In genomic region chr13:23711355-23711754, GRCh38 we compare ENCODE assay signal across 20 cellular contexts.
DNase-seq lines count a peak whose midpoint lies in the region; ATAC-seq, FAIRE-seq and TF ChIP-seq lines count a peak whose summit lies in the region.
"Had no signal": no experiment of that assay in that cellular context is flagged by ENCODE, and none has a peak within 500 bp of the region (broad histone marks: within the 10 kb centered on the region; RNA-seq: fewer than 3 reads in every experiment).

No MANE protein-coding gene starts in this region.

- peaks cover 21 to 26% of the 10 kb centered on the region in 2 donors for H3K27me3 Mint-ChIP-seq in stimulated activated naive B cell treated with anti-CD40 and anti-IgM and Interleukin-4, amounts not matched to agents 10 μg/mL and 1 μg/mL and 100 μg/mL, for 72 hours
- H3K27me3 Mint-ChIP-seq in activated T-cell treated with anti-CD3 and anti-CD28 coated beads, Interleukin-2, amount 50 U/mL, for 72 hours (ENCODE audit: low read depth): peaks cover 16% of the 10 kb centered on the region
- H3K27me3 Mint-ChIP-seq: CD4-positive, alpha-beta T cell had no signal

- POLR2A ChIA-PET in IMR-90 (lab: Charles Lee; ENCODE audit: unreplicated experiment): no interaction called here

- no peak overlapping the region for H3K23ac ChIP-seq in IMR-90 (ENCODE audit: low read depth, low read length)

- no peak for TF ChIP-seq RAD21 in IMR-90 (IDR thresholded peaks at IDR 0.05; ENCODE audit: low read length)

- H3K36me3 ChIP-seq in GM06990 (ENCODE audit: control insufficient read depth, insufficient read depth, low read length) (no peaks in the 10 kb centered on the region), IMR-90 (ENCODE audit: control insufficient read depth, insufficient read depth, low read length) (no peaks in the 10 kb centered on the region)
- H3K36me3 ChIP-seq: BLaER1 treated with 17β-estradiol and CSF1 and Interleukin-3, amounts not matched to agents 10 nM and 100 nM had no signal

- no peak overlapping the region; the same call in 1 of the 2 replicates for H3K27ac ChIP-seq in IMR-90 (ENCODE audit: insufficient read depth, low read length)
- H3K27ac ChIP-seq: 22Rv1; A549; BLaER1 treated with 17β-estradiol and CSF1 and Interleukin-3, amounts not matched to agents 10 nM and 100 nM; C4-2B had no signal

- no peak overlapping the region for H3K4me3 Mint-ChIP-seq in stimulated activated naive B cell treated with anti-CD40 and anti-IgM and Interleukin-4, amounts not matched to agents 10 μg/mL and 1 μg/mL and 100 μg/mL, for 72 hours
- no peak overlapping the region for H3K4me3 Mint-ChIP-seq in activated T-cell treated with anti-CD3 and anti-CD28 coated beads, Interleukin-2, amount 50 U/mL, for 72 hours
- H3K4me3 Mint-ChIP-seq: B cell; CD4-positive, alpha-beta T cell; CD8-positive, alpha-beta T cell had no signal

- ATAC-seq in IMR-90 (ENCODE audit: low read depth): no peak
- ATAC-seq in stimulated activated naive B cell treated with anti-CD40 and anti-IgM and Interleukin-4, amounts not matched to agents 10 μg/mL and 1 μg/mL and 100 μg/mL, for 72 hours (replicated peaks): peak; percentile 52 to 76
- ATAC-seq in activated T-cell treated with anti-CD3 and anti-CD28 coated beads, Interleukin-2, amount 50 U/mL, for 72 hours (replicated peaks in 1 of 2): no peak
- ATAC-seq: A549; CD8-positive, alpha-beta T cell had no signal

- H3K4me1 ChIP-seq in IMR-90 (ENCODE audit: control insufficient read depth, insufficient read depth, low read length): peaks cover 3% of the 10 kb centered on the region; the same call in 1 of the 2 replicates
- H3K4me1 ChIP-seq: A549, Caco-2 had no signal

- no peak overlapping the region; a peak in 1 of 4 replicates for H4K8ac ChIP-seq in IMR-90 (ENCODE audit: low read depth in 2 of 2, low read length in 2 of 2)

- no peak overlapping the region for H3K56ac ChIP-seq in IMR-90 (ENCODE audit: extremely low read depth, insufficient read depth, low read length)

- H3K79me1 ChIP-seq in IMR-90 (ENCODE audit: low read depth in 1 of 2, low read length in 2 of 2): no peaks in the 10 kb centered on the region; a peak in 1 of 4 replicates

- H2BK5ac ChIP-seq in IMR-90 (ENCODE audit: low read depth, low read length, poor library complexity, severe bottlenecking): no peak overlapping the region

- no peak overlapping the region for H2BK15ac ChIP-seq in IMR-90 (ENCODE audit: low read depth, low read length)

- H3K9me1 ChIP-seq in IMR-90 (ENCODE audit: insufficient read depth, low read length): peaks cover 7% of the 10 kb centered on the region; the same call in 1 of the 2 replicates

- no peak overlapping the region; the same call in 1 of the 2 replicates for H4K5ac ChIP-seq in IMR-90 (ENCODE audit: low read depth, low read length)

- no peak overlapping the region for H3K14ac ChIP-seq in IMR-90 (replicated peaks; ENCODE audit: low read depth, low read length)

- peaks cover 6 to 10% of the 10 kb centered on the region in 2 donors for H3K36me3 Mint-ChIP-seq in stimulated activated naive B cell treated with anti-CD40 and anti-IgM and Interleukin-4, amounts not matched to agents 10 μg/mL and 1 μg/mL and 100 μg/mL, for 72 hours
- H3K36me3 Mint-ChIP-seq in activated T-cell treated with anti-CD3 and anti-CD28 coated beads, Interleukin-2, amount 50 U/mL, for 72 hours (ENCODE audit: insufficient read depth in 2 of 2): peaks cover 8% of the 10 kb centered on the region in 2 donors
- H3K36me3 Mint-ChIP-seq: CD8-positive, alpha-beta T cell had no signal

- CTCF ChIA-PET in IMR-90 (lab: Yijun Ruan, JAX): no interaction called here

- no TSS peak for BruUV-seq in IMR-90 (replicated peaks; lab: Mats Ljungman, UMichigan)

- H2BK20ac ChIP-seq in IMR-90 (ENCODE audit: low read depth, low read length): no peak overlapping the region

- peaks cover 3% of the 10 kb centered on the region; the same call in 1 of the 2 replicates for H3K9me3 ChIP-seq in IMR-90 (ENCODE audit: control insufficient read depth, insufficient read depth, low read length)
- H3K9me3 ChIP-seq: A549, Caco-2 had no signal

- no peak for TF ChIP-seq POLR2A in IMR-90 (IDR thresholded peaks at IDR 0.05; ENCODE audit: low read depth, low read length)
- TF ChIP-seq POLR2A in erythroblast (IDR thresholded peaks at IDR 0.05; ENCODE audit: low read length): no peak

- no peak overlapping the region for H3K9ac ChIP-seq in IMR-90 (ENCODE audit: low read depth, low read length)
- H3K9ac ChIP-seq: BLaER1 treated with 17β-estradiol and CSF1 and Interleukin-3, amounts not matched to agents 10 nM and 100 nM had no signal

- no CpG with 5 or more reads among the region's 3 CpGs for WGBS in IMR-90 (ENCODE audit: extremely low coverage in 2 of 2, insufficient read length in 1 of 2), 2 experiments

- H2AK5ac ChIP-seq in IMR-90 (ENCODE audit: low read depth, low read length): no peak overlapping the region

- intact Hi-C loops in IMR-90 (cut with micrococcal nuclease): no loop called here

- H3K27me3 ChIP-seq in GM06990 (replicated peaks; ENCODE audit: control insufficient read depth, insufficient read depth, low read length): no peaks in the 10 kb centered on the region
- no peaks in the 10 kb centered on the region for H3K27me3 ChIP-seq in IMR-90 (ENCODE audit: control insufficient read depth, insufficient read depth, low read length)
- H3K27me3 ChIP-seq: BLaER1 treated with 17β-estradiol and CSF1 and Interleukin-3, amounts not matched to agents 10 nM and 100 nM had no signal

- H3K4me1 Mint-ChIP-seq in stimulated activated naive B cell treated with anti-CD40 and anti-IgM and Interleukin-4, amounts not matched to agents 10 μg/mL and 1 μg/mL and 100 μg/mL, for 72 hours: peaks cover 0 to 4% of the 10 kb centered on the region in 2 donors
- H3K4me1 Mint-ChIP-seq in activated T-cell treated with anti-CD3 and anti-CD28 coated beads, Interleukin-2, amount 50 U/mL, for 72 hours (ENCODE audit: low read depth): peaks cover 1% of the 10 kb centered on the region

- dilution Hi-C loops in IMR-90 (cut with HindIII; ENCODE audit: low sequenced_read_pairs, unreplicated experiment): no loop called here

- H2AFZ ChIP-seq in IMR-90 (replicated peaks; ENCODE audit: low read length, poor library complexity): no peak overlapping the region

- TF ChIP-seq CTCF in GM06990 (IDR thresholded peaks at IDR 0.05; ENCODE audit: insufficient read depth, low read length, poor library complexity, severe bottlenecking): no peak
- TF ChIP-seq CTCF in IMR-90 (conservative IDR thresholded peaks at IDR 0.05; ENCODE audit: low read depth, low read length): no peak

- peak; percentile 71 for FAIRE-seq in GM19239 (lab: Jason Lieb, UNC)
- FAIRE-seq: A549, G401.6 had no signal

- no peak overlapping the region for H3K27ac Mint-ChIP-seq in stimulated activated naive B cell treated with anti-CD40 and anti-IgM and Interleukin-4, amounts not matched to agents 10 μg/mL and 1 μg/mL and 100 μg/mL, for 72 hours
- H3K27ac Mint-ChIP-seq in activated T-cell treated with anti-CD3 and anti-CD28 coated beads, Interleukin-2, amount 50 U/mL, for 72 hours: no peak overlapping the region
- H3K27ac Mint-ChIP-seq: CD4-positive, alpha-beta T cell; CD8-positive, alpha-beta T cell had no signal

- H2AK9ac ChIP-seq in IMR-90 (replicated peaks; ENCODE audit: low read depth, low read length, poor library complexity): no peak overlapping the region

- DNase-seq in GM06990 (ENCODE audit: extremely low read depth, insufficient read length) (peak; percentile 42), GM19239 (ENCODE audit: insufficient read length, low spot score) (no peak), IMR-90 (no peak), erythroblast (lab: John Stamatoyannopoulos, UW) (no peak), SIG-M5 treated with dmso at 0.1 percent for 504 hours (lab: John Stamatoyannopoulos, UW; ENCODE audit: unreplicated experiment) (no peak)
- DNase-seq in stimulated activated naive B cell treated with anti-CD40 and anti-IgM and Interleukin-4, amounts not matched to agents 10 μg/mL and 1 μg/mL and 100 μg/mL, for 72 hours: no peak
- DNase-seq in activated T-cell treated with anti-CD3 and anti-CD28 coated beads, Interleukin-2, amount 50 U/mL, for 72 hours: no peak
- DNase-seq: AML-193; Caco-2; Calu3; CD4-positive, alpha-beta T cell; CD8-positive, alpha-beta T cell; DMS79 treated with DMSO at 0.1 percent for 48 hours; GF-D8 had no signal

- H3K4ac ChIP-seq in IMR-90 (ENCODE audit: low read depth, low read length): no peak overlapping the region

- H3K18ac ChIP-seq in IMR-90 (ENCODE audit: low read depth, low read length): peak overlapping the region; percentile 46

- H2BK120ac ChIP-seq in IMR-90 (ENCODE audit: low read depth, low read length): no peak overlapping the region

- in situ Hi-C loops in IMR-90 (cut with MboI; ENCODE audit: low sequenced_read_pairs): no loop called here

- H3K4me3 ChIP-seq in GM06990 (replicated peaks; ENCODE audit: low read depth, low read length) (no peak overlapping the region), IMR-90 (ENCODE audit: insufficient read depth, low read depth, low read length) (no peak overlapping the region)
- H3K4me3 ChIP-seq: A549; BLaER1 treated with 17β-estradiol and CSF1 and Interleukin-3, amounts not matched to agents 10 nM and 100 nM had no signal

- no peaks in the 10 kb centered on the region for H4K20me1 ChIP-seq in IMR-90 (ENCODE audit: insufficient read depth, low read length)
- H4K20me1 ChIP-seq: BLaER1 treated with 17β-estradiol and CSF1 and Interleukin-3, amounts not matched to agents 10 nM and 100 nM had no signal

- H4K91ac ChIP-seq in IMR-90 (ENCODE audit: insufficient read depth, low read depth, low read length): no peak overlapping the region

- peaks cover 9 to 18% of the 10 kb centered on the region in 2 donors for H3K9me3 Mint-ChIP-seq in stimulated activated naive B cell treated with anti-CD40 and anti-IgM and Interleukin-4, amounts not matched to agents 10 μg/mL and 1 μg/mL and 100 μg/mL, for 72 hours
- peaks cover 0 to 4% of the 10 kb centered on the region in 2 donors for H3K9me3 Mint-ChIP-seq in activated T-cell treated with anti-CD3 and anti-CD28 coated beads, Interleukin-2, amount 50 U/mL, for 72 hours

- no peak overlapping the region for H3K4me2 ChIP-seq in IMR-90 (ENCODE audit: low read depth, low read length)
- H3K4me2 ChIP-seq: A549; BLaER1 treated with 17β-estradiol and CSF1 and Interleukin-3, amounts not matched to agents 10 nM and 100 nM had no signal

TF ChIP-seq in IMR-90, 13 proteins besides CTCF, POLR2A, EP300 and RAD21 (continues in another document):
- TF ChIP-seq MAFK (IDR thresholded peaks at IDR 0.05; ENCODE audit: low read depth, low read length): no peak
- TF ChIP-seq MAZ (IDR thresholded peaks at IDR 0.05; ENCODE audit: borderline replicate concordance, low read depth, low read length): no peak
- no peak for TF ChIP-seq SMC3 (IDR thresholded peaks at IDR 0.05; ENCODE audit: low read depth, low read length)
- no peak for TF ChIP-seq FOS (IDR thresholded peaks at IDR 0.05; ENCODE audit: low read depth, low read length)
- TF ChIP-seq BHLHE40 (IDR thresholded peaks at IDR 0.05; ENCODE audit: low read depth, low read length): no peak
- TF ChIP-seq RFX5 (IDR thresholded peaks at IDR 0.05; ENCODE audit: low read depth, low read length): no peak

Comparison
In these comparisons a context has a peak if more than half of its experiments do, and no peak if none do; other contexts are left out.
1. ATAC-seq: peak in stimulated activated naive B cell treated with anti-CD40 and anti-IgM and Interleukin-4, amounts not matched to agents 10 μg/mL and 1 μg/mL and 100 μg/mL, for 72 hours (2 of 2); none in IMR-90 (single experiment) and activated T-cell treated with anti-CD3 and anti-CD28 coated beads, Interleukin-2, amount 50 U/mL, for 72 hours (0 of 2).